ENCODE assay signal across 17 cellular contexts in the genomic region with DNA sequence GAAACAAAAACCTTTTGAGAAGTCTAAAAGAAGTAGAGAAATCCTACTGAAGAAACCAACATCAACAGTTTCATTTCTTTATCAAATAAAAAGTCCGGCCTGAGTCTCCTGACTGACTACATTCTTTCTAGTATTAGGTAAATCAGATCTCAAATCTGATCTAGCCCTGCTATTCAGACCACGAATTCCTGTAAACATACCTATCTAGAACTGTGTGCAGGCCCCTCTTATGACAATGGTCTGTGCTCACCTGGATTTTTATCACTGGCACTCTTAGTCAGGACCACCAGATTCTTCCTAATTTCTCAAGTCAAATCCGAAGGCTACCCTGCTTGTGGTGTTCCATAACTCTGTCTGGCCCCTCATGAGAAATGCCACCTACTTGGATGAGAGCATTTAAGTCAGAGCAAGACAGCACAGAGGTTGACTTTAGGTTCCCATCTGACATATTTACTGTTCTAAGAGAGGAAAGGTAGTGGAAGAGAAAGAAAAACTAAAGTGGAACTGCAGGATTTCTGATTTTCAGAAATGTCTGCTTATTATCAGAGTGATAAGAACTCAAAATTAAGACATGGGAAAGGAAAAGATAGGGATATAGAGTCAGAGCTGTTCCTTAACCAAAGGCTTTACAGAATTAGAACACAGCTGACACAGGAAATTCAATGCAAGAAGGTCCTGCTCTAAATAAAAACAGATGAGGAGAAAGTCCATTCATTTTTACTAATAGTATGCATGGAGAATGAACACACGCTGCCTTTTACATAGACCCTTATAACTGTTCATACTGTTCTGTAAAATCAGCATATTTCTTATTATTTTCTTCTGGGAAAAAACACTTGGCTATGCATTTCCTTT. TPM values are rescaled to one million over a fixed set of nuclear protein-coding genes. Genes with fewer than 3 reads are reported as not detected.
DNase-seq lines count a peak whose midpoint lies in the region; FAIRE-seq and TF ChIP-seq lines count a peak whose summit lies in the region.
"Had no signal": no experiment of that assay in that cellular context is flagged by ENCODE, and none has a peak within 500 bp of the region (broad histone marks: within the 10 kb centered on the region; RNA-seq: fewer than 3 reads in every experiment).

No MANE protein-coding gene starts in this region.

- H3K4me2 ChIP-seq in keratinocyte (ENCODE audit: control insufficient read depth, extremely low read depth, insufficient read depth, low read depth, low read length), result peak overlapping the region; percentile 48

- DNase-seq in NCI-H82 (lab: John Stamatoyannopoulos, UW), result peak; percentile 21
- no peak for DNase-seq in NCI-H82 treated with DMSO at 0.1 percent for 48 hours (lab: John Stamatoyannopoulos, UW; ENCODE audit: unreplicated experiment)
- DNase-seq in adipocyte (ENCODE audit: low read depth), result peak; percentile 56
- no peak for DNase-seq in keratinocyte (ENCODE audit: low read depth, low spot score)
- no peak for DNase-seq in sigmoid colon
- DNase-seq in GM20000 (ENCODE audit: low spot score), result no peak
- DNase-seq in lower leg skin (ENCODE audit: low spot score in 2 of 2), result no peak
- DNase-seq in 8988T, result no peak
- DNase-seq: activated CD8-positive, alpha-beta T cell treated with anti-CD3 and anti-CD28 coated beads, Interleukin-2, amount 10 ng/mL, durations not matched to agents 7 days and 5 days; effector CD8-positive, alpha-beta T cell; NCI-H2171 treated with DMSO at 0.1 percent for 48 hours; SIG-M5; stimulated activated CD4-positive, alpha-beta T cell treated with anti-CD3 and anti-CD28 coated beads, Interleukin-4, amount 100 ng/mL, for 4 hours had no signal

- H3K9me1 ChIP-seq in keratinocyte (ENCODE audit: control insufficient read depth, extremely low read depth, insufficient read depth, low read length), result no peaks in the 10 kb centered on the region

- H3K9ac ChIP-seq in adipocyte (ENCODE audit: low read length) (no peak overlapping the region), keratinocyte (ENCODE audit: control insufficient read depth, extremely low read depth, insufficient read depth, low read length) (no peak overlapping the region)

- no peak for TF ChIP-seq EP300 in sigmoid colon (IDR thresholded peaks at IDR 0.05)

- TF ChIP-seq POLR2A in sigmoid colon (IDR thresholded peaks at IDR 0.05), result no peak
- TF ChIP-seq POLR2A in lower leg skin (IDR thresholded peaks at IDR 0.05), result no peak

- no peak overlapping the region for H3K27ac ChIP-seq in keratinocyte (ENCODE audit: control insufficient read depth, insufficient read depth, low read length)
- peak overlapping the region in 3 of 4 donors; percentile 39 to 56 (median 47) for H3K27ac ChIP-seq in sigmoid colon
- H3K27ac ChIP-seq: body of pancreas had no signal

- H3K36me3 ChIP-seq in adipocyte (ENCODE audit: control insufficient read depth, insufficient read depth, low read length, severe bottlenecking) (no peaks in the 10 kb centered on the region), keratinocyte (ENCODE audit: control insufficient read depth in 2 of 2, extremely low read depth in 1 of 2, insufficient read depth in 2 of 2, low read length in 2 of 2) (no peaks in the 10 kb centered on the region), sigmoid colon (no peaks in the 10 kb centered on the region)

- dilution Hi-C loops in keratinocyte (cut with MboI; ENCODE audit: extremely low pct_ligation_motif_present, low sequenced_read_pairs), result no loop called here

- H3K27me3 ChIP-seq in adipocyte (replicated peaks; ENCODE audit: control insufficient read depth, insufficient read depth, low read length) (no peaks in the 10 kb centered on the region), keratinocyte (ENCODE audit: control insufficient read depth, extremely low read depth, insufficient read depth, low read length) (no peaks in the 10 kb centered on the region), sigmoid colon (no peaks in the 10 kb centered on the region)
- H3K27me3 ChIP-seq: body of pancreas had no signal

- H3K9me3 ChIP-seq in adipocyte (ENCODE audit: control insufficient read depth, low read length) (no peaks in the 10 kb centered on the region), keratinocyte (ENCODE audit: control insufficient read depth, low read depth, low read length) (no peaks in the 10 kb centered on the region), sigmoid colon (no peaks in the 10 kb centered on the region)
- H3K9me3 ChIP-seq: body of pancreas had no signal

- no peaks in the 10 kb centered on the region for H4K20me1 ChIP-seq in keratinocyte (ENCODE audit: control insufficient read depth, extremely low read depth, insufficient read depth, low read length)

- peak overlapping the region; percentile 50 for H2AFZ ChIP-seq in keratinocyte (ENCODE audit: control insufficient read depth, low read length)

- TF ChIP-seq CTCF in keratinocyte (optimal IDR thresholded peaks at IDR 0.05 in 1 of 3, IDR thresholded peaks at IDR 0.05 in 1 of 3, conservative IDR thresholded peaks at IDR 0.05 in 1 of 3; ENCODE audit: extremely low read depth in 1 of 3, insufficient read depth in 2 of 3, low read length in 3 of 3) (no peak), sigmoid colon (IDR thresholded peaks at IDR 0.05) (no peak), GM20000 (IDR thresholded peaks at IDR 0.05; ENCODE audit: extremely low read depth, missing control alignments) (no peak), lower leg skin (IDR thresholded peaks at IDR 0.05) (no peak)

- intact Hi-C loops in sigmoid colon (cut with DNase I), result no loop called here
- intact Hi-C loops in lower leg skin (cut with DNase I; ENCODE audit: low total_unique reads), result no loop called here

- peaks cover 20% of the 10 kb centered on the region for H3K4me1 ChIP-seq in adipocyte (ENCODE audit: control insufficient read depth, insufficient read depth, low read length)
- H3K4me1 ChIP-seq in keratinocyte (ENCODE audit: control insufficient read depth, extremely low read depth, insufficient read depth, low read length), result peaks cover 10% of the 10 kb centered on the region
- H3K4me1 ChIP-seq in sigmoid colon, result peaks cover 0 to 57% (median 37%) of the 10 kb centered on the region in 4 donors
- H3K4me1 ChIP-seq: body of pancreas had no signal

- H3K79me2 ChIP-seq in keratinocyte (ENCODE audit: control insufficient read depth, insufficient read depth, low read length), result no peaks in the 10 kb centered on the region

- no peak for FAIRE-seq in keratinocyte (lab: Jason Lieb, UNC)
- FAIRE-seq: GM19239, urothelium cell line had no signal

- no peak overlapping the region for H3K4me3 ChIP-seq in adipocyte (ENCODE audit: low read length)
- no peak overlapping the region for H3K4me3 ChIP-seq in keratinocyte (ENCODE audit: control insufficient read depth in 2 of 3, extremely low read depth in 1 of 3, insufficient read depth in 2 of 3, low read depth in 1 of 3, low read length in 3 of 3)
- no peak overlapping the region for H3K4me3 ChIP-seq in sigmoid colon
- H3K4me3 ChIP-seq in lower leg skin (ENCODE audit: low read depth, poor library complexity, severe bottlenecking), result no peak overlapping the region
- H3K4me3 ChIP-seq: body of pancreas had no signal

- 52 to 73% methylated on average over 4 of the region's 4 CpGs for WGBS in sigmoid colon, 2 donors
- 60 to 61% methylated on average over 4 of the region's 4 CpGs for WGBS in lower leg skin, 2 donors

RNA-seq across cellular contexts. Expression of gene SLC8A1, which starts 56.5 kb away (rescaled TPM):
- polyA plus RNA-seq in keratinocyte, result 0.61 to 3.2 TPM (median 2.7 TPM) in 3 replicates
- polyA plus RNA-seq in keratinocyte (2011; ENCODE audit: low read depth), result 0.06 TPM
- 0.36 and 0.84 TPM in 2 replicates for polyA plus RNA-seq in keratinocyte (2011; cell fraction: cytosol; rRNA removed)
- 1.1 and 1.3 TPM in 2 replicates for polyA plus RNA-seq in keratinocyte (2011; cell fraction: nucleus; rRNA removed)
- polyA plus RNA-seq in keratinocyte (2012; ENCODE audit: low replicate concordance), result 0.03 and 3.3 TPM in 2 replicates
- 6.1 to 19.5 TPM (median 7.5 TPM) in 3 replicates for polyA minus RNA-seq in keratinocyte
- polyA minus RNA-seq in keratinocyte (2011; cell fraction: cytosol; rRNA and poly(A)+ RNA removed), result 4.2 TPM
- 2.5 and 3.5 TPM in 2 replicates for polyA minus RNA-seq in keratinocyte (2011; cell fraction: nucleus; rRNA and poly(A)+ RNA removed)
- 100 to 1,000 TPM; 229 to 337 (median 302) TPM for total RNA-seq in sigmoid colon
- polyA plus RNA-seq in sigmoid colon, result 1 to 10 TPM in 1 of 3 donors, under 1 TPM in 2; 0.60 to 3.7 (median 0.69) TPM
- 10 to 100 TPM in 3 of 4 donors, 1 to 10 TPM in 1; 7.5 to 21.2 (median 13.0) TPM for total RNA-seq in lower leg skin
- total RNA-seq: natural killer cell treated with Interleukin-12 subunit alpha and Interleukin-12 subunit beta and Interleukin-15 and Interleukin-18, amount 100 ng/mL, for 72 hours had no signal

Comparison
In these comparisons a context has a peak if more than half of its experiments do, and no peak if none do; other contexts are left out.
1. DNase-seq: peak in NCI-H82 (single experiment) and adipocyte (single experiment); none in NCI-H82 treated with DMSO at 0.1 percent for 48 hours (single experiment), keratinocyte (single experiment), sigmoid colon (single experiment), GM20000 (single experiment), lower leg skin (0 of 2) and 8988T (single experiment).
2. RNA of gene SLC8A1, which starts 56.5 kb away (total RNA-seq): 229 to 337 TPM in sigmoid colon; 7.5 to 21.2 TPM in lower leg skin; every median in the first group is over 10 times any median in the second.